ENCODE assay signal across 17 cellular contexts in the genomic region with DNA sequence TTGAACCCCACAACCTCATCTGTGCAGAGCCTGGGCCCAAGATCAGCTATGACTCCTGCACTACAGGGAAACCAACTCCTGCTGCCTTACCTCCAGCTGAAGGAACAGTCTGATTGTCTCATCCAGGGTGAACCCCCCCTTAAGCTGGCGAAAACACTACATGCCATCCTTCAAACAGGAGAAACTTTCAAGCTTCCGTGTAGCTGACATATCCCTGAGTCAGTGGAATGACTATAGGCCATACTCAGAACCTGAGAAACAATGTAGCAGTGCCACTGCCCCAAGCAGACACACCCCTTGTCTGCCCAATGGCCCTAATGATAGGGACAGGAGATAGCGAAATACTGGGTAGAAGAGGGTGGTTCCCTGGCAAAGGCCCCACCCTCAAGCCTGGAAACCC.
A peak's percentile ranks its signal among the peaks of the same experiment; 100 is the strongest.
DNase-seq lines count a peak whose midpoint lies in the region; ATAC-seq, FAIRE-seq and TF ChIP-seq lines count a peak whose summit lies in the region.
"Had no signal": no experiment of that assay in that cellular context is flagged by ENCODE, and none has a peak within 500 bp of the region (broad histone marks: within the 10 kb centered on the region; RNA-seq: fewer than 3 reads in every experiment).

No MANE protein-coding gene starts in this region.

- H3K27me3 ChIP-seq in PC-3 (ENCODE audit: low read length) (no peaks in the 10 kb centered on the region), bronchial epithelial cell (ENCODE audit: control insufficient read depth, insufficient read depth, low read length) (no peaks in the 10 kb centered on the region)

- no peak overlapping the region for H3K9ac ChIP-seq in PC-3 (ENCODE audit: low read length)

- BruUV-seq in PC-3 (replicated peaks; lab: Mats Ljungman, UMichigan), result no TSS peak

- no peaks in the 10 kb centered on the region for H3F3A ChIP-seq in PC-3 (ENCODE audit: low read length, unreplicated experiment)

- POLR2A ChIA-PET in PC-3 (lab: Charles Lee; ENCODE audit: unreplicated experiment), result no interaction called here

- no peak overlapping the region for H3K27ac ChIP-seq in PC-3 (ENCODE audit: low read length)

- H3K4me1 ChIP-seq in PC-3 (ENCODE audit: insufficient read depth, low read length), result no peaks in the 10 kb centered on the region

- intact Hi-C loops in PC-3 (cut with micrococcal nuclease), result no loop called here

- H3K9me3 ChIP-seq in PC-3 (ENCODE audit: low read length), result 0 out of 2 replicates have a peak, but pooled peaks cover 3% of the 10 kb centered on the region

- no peak for TF ChIP-seq CTCF in PC-3 (conservative IDR thresholded peaks at IDR 0.05; ENCODE audit: low read depth, low read length)
- TF ChIP-seq CTCF in bronchial epithelial cell (IDR thresholded peaks at IDR 0.05; ENCODE audit: insufficient read depth, low read length, severe bottlenecking), result no peak

- H3K4me3 ChIP-seq in PC-3 (ENCODE audit: low read length) (no peak overlapping the region), bronchial epithelial cell (ENCODE audit: low read depth, low read length) (no peak overlapping the region)
- H3K4me3 ChIP-seq: GM12878, GM23338 had no signal

- H3K36me3 ChIP-seq in PC-3 (ENCODE audit: low read depth, low read length), result no peaks in the 10 kb centered on the region
- no peaks in the 10 kb centered on the region for H3K36me3 ChIP-seq in bronchial epithelial cell (ENCODE audit: control insufficient read depth, insufficient read depth, low read length)

- no peaks in the 10 kb centered on the region for H3K9me2 ChIP-seq in PC-3 (replicated peaks; ENCODE audit: low read length)

- H2AFZ ChIP-seq in PC-3 (ENCODE audit: low read length), result no peak overlapping the region
- H2AFZ ChIP-seq: GM23338 had no signal

- H4K20me1 ChIP-seq in PC-3 (ENCODE audit: low read length), result no peaks in the 10 kb centered on the region

- CTCF ChIA-PET in PC-3 (lab: Charles Lee), result no interaction called here

- DNase-seq in PC-3, result peak; percentile 44
- DNase-seq in bronchial epithelial cell (ENCODE audit: low read depth), result no peak
- no peak for DNase-seq in LoVo (ENCODE audit: low spot score)
- DNase-seq in amygdala (lab: John Stamatoyannopoulos, UW), result no peak
- DNase-seq: C1 segment of cervical spinal cord; Calu3; CD4-positive, alpha-beta memory T cell; COR-L47; DMS153; EL; GDM1; H9 had no signal

- FAIRE-seq in bronchial epithelial cell (lab: Jason Lieb, UNC), result peak; percentile 72
- FAIRE-seq: GM12878 had no signal

- H3K4me2 ChIP-seq in PC-3 (ENCODE audit: low read length), result no peak overlapping the region
- H3K4me2 ChIP-seq: GM23338 had no signal

- H3K79me2 ChIP-seq in PC-3 (ENCODE audit: low read length), result no peaks in the 10 kb centered on the region

- peak; percentile 24; the same call in 1 of the 2 replicates for ATAC-seq in PC-3
- ATAC-seq in esophagus mucosa, result peak; percentile 67
- ATAC-seq in HG03571 (IDR thresholded peaks at IDR 0.05; ENCODE audit: unreplicated experiment), result no peak
- ATAC-seq: GM12878, GM23338, HCT116 had no signal
